Comparison of ENCODE assay signal across 1 cellular context in genomic region chr2:74423226-74424095, GRCh38.
TF ChIP-seq lines count a peak whose summit lies in the region.

No MANE protein-coding gene starts in this region.

TF ChIP-seq in HepG2, 621 proteins besides CTCF, POLR2A, EP300 and RAD21 (continued from another document and continues in another):
- TF ChIP-seq, protein P1, sequence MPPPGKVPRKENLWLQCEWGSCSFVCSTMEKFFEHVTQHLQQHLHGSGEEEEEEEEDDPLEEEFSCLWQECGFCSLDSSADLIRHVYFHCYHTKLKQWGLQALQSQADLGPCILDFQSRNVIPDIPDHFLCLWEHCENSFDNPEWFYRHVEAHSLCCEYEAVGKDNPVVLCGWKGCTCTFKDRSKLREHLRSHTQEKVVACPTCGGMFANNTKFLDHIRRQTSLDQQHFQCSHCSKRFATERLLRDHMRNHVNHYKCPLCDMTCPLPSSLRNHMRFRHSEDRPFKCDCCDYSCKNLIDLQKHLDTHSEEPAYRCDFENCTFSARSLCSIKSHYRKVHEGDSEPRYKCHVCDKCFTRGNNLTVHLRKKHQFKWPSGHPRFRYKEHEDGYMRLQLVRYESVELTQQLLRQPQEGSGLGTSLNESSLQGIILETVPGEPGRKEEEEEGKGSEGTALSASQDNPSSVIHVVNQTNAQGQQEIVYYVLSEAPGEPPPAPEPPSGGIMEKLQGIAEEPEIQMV (CRISPR knock-in tag; IDR thresholded peaks at IDR 0.05; ENCODE audit: low read depth): no peak
- no peak for TF ChIP-seq NFYB (CRISPR knock-in tag; IDR thresholded peaks at IDR 0.05)
- TF ChIP-seq ZSCAN12 (CRISPR knock-in tag; IDR thresholded peaks at IDR 0.05): no peak
- TF ChIP-seq AGO1 (IDR thresholded peaks at IDR 0.05; ENCODE audit: low read depth, low read length, poor library complexity, severe bottlenecking): peak; percentile 95
- no peak for TF ChIP-seq HDAC6 (IDR thresholded peaks at IDR 0.05; ENCODE audit: low read depth, low read length)
- TF ChIP-seq ZNF431 (CRISPR knock-in tag; IDR thresholded peaks at IDR 0.05; ENCODE audit: borderline replicate concordance, low read depth): no peak
- no peak for TF ChIP-seq AHR (CRISPR knock-in tag; IDR thresholded peaks at IDR 0.05)
- TF ChIP-seq, protein P2, sequence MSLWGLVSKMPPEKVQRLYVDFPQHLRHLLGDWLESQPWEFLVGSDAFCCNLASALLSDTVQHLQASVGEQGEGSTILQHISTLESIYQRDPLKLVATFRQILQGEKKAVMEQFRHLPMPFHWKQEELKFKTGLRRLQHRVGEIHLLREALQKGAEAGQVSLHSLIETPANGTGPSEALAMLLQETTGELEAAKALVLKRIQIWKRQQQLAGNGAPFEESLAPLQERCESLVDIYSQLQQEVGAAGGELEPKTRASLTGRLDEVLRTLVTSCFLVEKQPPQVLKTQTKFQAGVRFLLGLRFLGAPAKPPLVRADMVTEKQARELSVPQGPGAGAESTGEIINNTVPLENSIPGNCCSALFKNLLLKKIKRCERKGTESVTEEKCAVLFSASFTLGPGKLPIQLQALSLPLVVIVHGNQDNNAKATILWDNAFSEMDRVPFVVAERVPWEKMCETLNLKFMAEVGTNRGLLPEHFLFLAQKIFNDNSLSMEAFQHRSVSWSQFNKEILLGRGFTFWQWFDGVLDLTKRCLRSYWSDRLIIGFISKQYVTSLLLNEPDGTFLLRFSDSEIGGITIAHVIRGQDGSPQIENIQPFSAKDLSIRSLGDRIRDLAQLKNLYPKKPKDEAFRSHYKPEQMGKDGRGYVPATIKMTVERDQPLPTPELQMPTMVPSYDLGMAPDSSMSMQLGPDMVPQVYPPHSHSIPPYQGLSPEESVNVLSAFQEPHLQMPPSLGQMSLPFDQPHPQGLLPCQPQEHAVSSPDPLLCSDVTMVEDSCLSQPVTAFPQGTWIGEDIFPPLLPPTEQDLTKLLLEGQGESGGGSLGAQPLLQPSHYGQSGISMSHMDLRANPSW (CRISPR knock-in tag; IDR thresholded peaks at IDR 0.05; ENCODE audit: borderline replicate concordance): no peak
- TF ChIP-seq EED (CRISPR knock-in tag; IDR thresholded peaks at IDR 0.05): no peak
- TF ChIP-seq ZNF275 (CRISPR knock-in tag; IDR thresholded peaks at IDR 0.05; ENCODE audit: borderline replicate concordance): no peak
- no peak for TF ChIP-seq REXO4 (CRISPR knock-in tag; IDR thresholded peaks at IDR 0.05; ENCODE audit: borderline replicate concordance)
- no peak for TF ChIP-seq ZFP37 (CRISPR knock-in tag; IDR thresholded peaks at IDR 0.05; ENCODE audit: borderline replicate concordance)
- TF ChIP-seq PLRG1 (conservative IDR thresholded peaks at IDR 0.05): no peak
- TF ChIP-seq TEAD3 (CRISPR knock-in tag; optimal IDR thresholded peaks at IDR 0.05; ENCODE audit: borderline replicate concordance): no peak
- no peak for TF ChIP-seq ZNF552 (CRISPR knock-in tag; IDR thresholded peaks at IDR 0.05; ENCODE audit: borderline replicate concordance)
- peak; percentile 47; the same call in 1 of the 2 replicates for TF ChIP-seq PAF1 (CRISPR knock-in tag; IDR thresholded peaks at IDR 0.05)
- TF ChIP-seq ZNF180 (CRISPR knock-in tag; IDR thresholded peaks at IDR 0.05; ENCODE audit: borderline replicate concordance, low read depth): no peak
- TF ChIP-seq TMF1 (CRISPR knock-in tag; IDR thresholded peaks at IDR 0.05; ENCODE audit: low read depth): peak; percentile 57; the same call in 1 of the 2 replicates
- TF ChIP-seq CCAR2 (optimal IDR thresholded peaks at IDR 0.05; ENCODE audit: low read depth, low read length): peak; percentile 81
- 0 out of 2 replicates have a peak, but pooled peaks have one; percentile 10 for TF ChIP-seq NFYC (CRISPR knock-in tag; IDR thresholded peaks at IDR 0.05)
- no peak for TF ChIP-seq ZNF557 (CRISPR knock-in tag; IDR thresholded peaks at IDR 0.05)
- no peak for TF ChIP-seq ZNF333 (CRISPR knock-in tag; IDR thresholded peaks at IDR 0.05; ENCODE audit: borderline replicate concordance)
- TF ChIP-seq ZNF841 (CRISPR knock-in tag; IDR thresholded peaks at IDR 0.05; ENCODE audit: borderline replicate concordance): no peak
- TF ChIP-seq ZNF781 (CRISPR knock-in tag; IDR thresholded peaks at IDR 0.05; ENCODE audit: borderline replicate concordance, not compliant biosample characterization): no peak
- TF ChIP-seq ZNF614 (CRISPR knock-in tag; IDR thresholded peaks at IDR 0.05; ENCODE audit: borderline replicate concordance): no peak
- TF ChIP-seq RNF2 (conservative IDR thresholded peaks at IDR 0.05; ENCODE audit: low read depth): no peak
- TF ChIP-seq FOXK1 (CRISPR knock-in tag; IDR thresholded peaks at IDR 0.05; ENCODE audit: borderline replicate concordance, low read depth): no peak
- TF ChIP-seq PREB (CRISPR knock-in tag; IDR thresholded peaks at IDR 0.05): no peak
- TF ChIP-seq SYNCRIP (IDR thresholded peaks at IDR 0.05; ENCODE audit: insufficient read depth, low read depth, low read length): no peak
- TF ChIP-seq, protein P3, sequence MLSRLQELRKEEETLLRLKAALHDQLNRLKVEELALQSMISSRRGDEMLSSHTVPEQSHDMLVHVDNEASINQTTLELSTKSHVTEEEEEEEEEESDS (CRISPR knock-in tag; IDR thresholded peaks at IDR 0.05; ENCODE audit: borderline replicate concordance): no peak
- no peak for TF ChIP-seq ZNF570 (CRISPR knock-in tag; IDR thresholded peaks at IDR 0.05; ENCODE audit: borderline replicate concordance)
- 0 out of 2 replicates have a peak, but pooled peaks have one; percentile 25 for TF ChIP-seq ZNF629 (CRISPR knock-in tag; conservative IDR thresholded peaks at IDR 0.05)
- TF ChIP-seq ZNF577 (CRISPR knock-in tag; IDR thresholded peaks at IDR 0.05; ENCODE audit: borderline replicate concordance, low read depth): no peak
- no peak for TF ChIP-seq SNAI1 (CRISPR knock-in tag; IDR thresholded peaks at IDR 0.05; ENCODE audit: borderline replicate concordance)
- TF ChIP-seq ZKSCAN5 (CRISPR knock-in tag; IDR thresholded peaks at IDR 0.05): no peak
- TF ChIP-seq ZNF136 (CRISPR knock-in tag; IDR thresholded peaks at IDR 0.05; ENCODE audit: low read depth): no peak
- TF ChIP-seq ZNF761 (CRISPR knock-in tag; conservative IDR thresholded peaks at IDR 0.05): no peak
- TF ChIP-seq, protein P4, sequence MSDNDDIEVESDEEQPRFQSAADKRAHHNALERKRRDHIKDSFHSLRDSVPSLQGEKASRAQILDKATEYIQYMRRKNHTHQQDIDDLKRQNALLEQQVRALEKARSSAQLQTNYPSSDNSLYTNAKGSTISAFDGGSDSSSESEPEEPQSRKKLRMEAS (IDR thresholded peaks at IDR 0.05): 0 out of 2 replicates have a peak, but pooled peaks have one; percentile 7
- no peak for TF ChIP-seq FOXC1 (CRISPR knock-in tag; IDR thresholded peaks at IDR 0.05; ENCODE audit: borderline replicate concordance)
- TF ChIP-seq ZNF616 (CRISPR knock-in tag; IDR thresholded peaks at IDR 0.05; ENCODE audit: low read depth): no peak
- 0 out of 2 replicates have a peak, but pooled peaks have one; percentile 9 for TF ChIP-seq PHF8 (CRISPR knock-in tag; IDR thresholded peaks at IDR 0.05)
- no peak for TF ChIP-seq EZH2 (conservative IDR thresholded peaks at IDR 0.05; ENCODE audit: low read depth, low read length)
- no peak for TF ChIP-seq MAZ (IDR thresholded peaks at IDR 0.05; ENCODE audit: borderline replicate concordance, low read depth, low read length)
- no peak for TF ChIP-seq MAZ (CRISPR knock-in tag; IDR thresholded peaks at IDR 0.05; ENCODE audit: low read depth)
- TF ChIP-seq CEBPG (CRISPR knock-in tag; IDR thresholded peaks at IDR 0.05): no peak
- no peak for TF ChIP-seq ZFYVE20 (CRISPR knock-in tag; IDR thresholded peaks at IDR 0.05; ENCODE audit: borderline replicate concordance, low read depth)
- TF ChIP-seq NKX3-1 (CRISPR knock-in tag; IDR thresholded peaks at IDR 0.05): no peak
- no peak for TF ChIP-seq SMARCC2 (IDR thresholded peaks at IDR 0.05)
- TF ChIP-seq DBP (CRISPR knock-in tag; IDR thresholded peaks at IDR 0.05; ENCODE audit: not compliant biosample characterization): no peak
- TF ChIP-seq CBX5 (CRISPR knock-in tag; IDR thresholded peaks at IDR 0.05; ENCODE audit: borderline replicate concordance): no peak
- 0 out of 2 replicates have a peak, but pooled peaks have one; percentile 68 for TF ChIP-seq CENPT (CRISPR knock-in tag; IDR thresholded peaks at IDR 0.05; ENCODE audit: low read depth)
- TF ChIP-seq ZKSCAN1 (IDR thresholded peaks at IDR 0.05; ENCODE audit: low read length): no peak
- no peak for TF ChIP-seq MBNL3 (CRISPR knock-in tag; conservative IDR thresholded peaks at IDR 0.05)
- TF ChIP-seq, protein P5, sequence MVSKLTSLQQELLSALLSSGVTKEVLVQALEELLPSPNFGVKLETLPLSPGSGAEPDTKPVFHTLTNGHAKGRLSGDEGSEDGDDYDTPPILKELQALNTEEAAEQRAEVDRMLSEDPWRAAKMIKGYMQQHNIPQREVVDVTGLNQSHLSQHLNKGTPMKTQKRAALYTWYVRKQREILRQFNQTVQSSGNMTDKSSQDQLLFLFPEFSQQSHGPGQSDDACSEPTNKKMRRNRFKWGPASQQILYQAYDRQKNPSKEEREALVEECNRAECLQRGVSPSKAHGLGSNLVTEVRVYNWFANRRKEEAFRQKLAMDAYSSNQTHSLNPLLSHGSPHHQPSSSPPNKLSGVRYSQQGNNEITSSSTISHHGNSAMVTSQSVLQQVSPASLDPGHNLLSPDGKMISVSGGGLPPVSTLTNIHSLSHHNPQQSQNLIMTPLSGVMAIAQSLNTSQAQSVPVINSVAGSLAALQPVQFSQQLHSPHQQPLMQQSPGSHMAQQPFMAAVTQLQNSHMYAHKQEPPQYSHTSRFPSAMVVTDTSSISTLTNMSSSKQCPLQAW (CRISPR knock-in tag; IDR thresholded peaks at IDR 0.05): no peak
- TF ChIP-seq, protein P6, sequence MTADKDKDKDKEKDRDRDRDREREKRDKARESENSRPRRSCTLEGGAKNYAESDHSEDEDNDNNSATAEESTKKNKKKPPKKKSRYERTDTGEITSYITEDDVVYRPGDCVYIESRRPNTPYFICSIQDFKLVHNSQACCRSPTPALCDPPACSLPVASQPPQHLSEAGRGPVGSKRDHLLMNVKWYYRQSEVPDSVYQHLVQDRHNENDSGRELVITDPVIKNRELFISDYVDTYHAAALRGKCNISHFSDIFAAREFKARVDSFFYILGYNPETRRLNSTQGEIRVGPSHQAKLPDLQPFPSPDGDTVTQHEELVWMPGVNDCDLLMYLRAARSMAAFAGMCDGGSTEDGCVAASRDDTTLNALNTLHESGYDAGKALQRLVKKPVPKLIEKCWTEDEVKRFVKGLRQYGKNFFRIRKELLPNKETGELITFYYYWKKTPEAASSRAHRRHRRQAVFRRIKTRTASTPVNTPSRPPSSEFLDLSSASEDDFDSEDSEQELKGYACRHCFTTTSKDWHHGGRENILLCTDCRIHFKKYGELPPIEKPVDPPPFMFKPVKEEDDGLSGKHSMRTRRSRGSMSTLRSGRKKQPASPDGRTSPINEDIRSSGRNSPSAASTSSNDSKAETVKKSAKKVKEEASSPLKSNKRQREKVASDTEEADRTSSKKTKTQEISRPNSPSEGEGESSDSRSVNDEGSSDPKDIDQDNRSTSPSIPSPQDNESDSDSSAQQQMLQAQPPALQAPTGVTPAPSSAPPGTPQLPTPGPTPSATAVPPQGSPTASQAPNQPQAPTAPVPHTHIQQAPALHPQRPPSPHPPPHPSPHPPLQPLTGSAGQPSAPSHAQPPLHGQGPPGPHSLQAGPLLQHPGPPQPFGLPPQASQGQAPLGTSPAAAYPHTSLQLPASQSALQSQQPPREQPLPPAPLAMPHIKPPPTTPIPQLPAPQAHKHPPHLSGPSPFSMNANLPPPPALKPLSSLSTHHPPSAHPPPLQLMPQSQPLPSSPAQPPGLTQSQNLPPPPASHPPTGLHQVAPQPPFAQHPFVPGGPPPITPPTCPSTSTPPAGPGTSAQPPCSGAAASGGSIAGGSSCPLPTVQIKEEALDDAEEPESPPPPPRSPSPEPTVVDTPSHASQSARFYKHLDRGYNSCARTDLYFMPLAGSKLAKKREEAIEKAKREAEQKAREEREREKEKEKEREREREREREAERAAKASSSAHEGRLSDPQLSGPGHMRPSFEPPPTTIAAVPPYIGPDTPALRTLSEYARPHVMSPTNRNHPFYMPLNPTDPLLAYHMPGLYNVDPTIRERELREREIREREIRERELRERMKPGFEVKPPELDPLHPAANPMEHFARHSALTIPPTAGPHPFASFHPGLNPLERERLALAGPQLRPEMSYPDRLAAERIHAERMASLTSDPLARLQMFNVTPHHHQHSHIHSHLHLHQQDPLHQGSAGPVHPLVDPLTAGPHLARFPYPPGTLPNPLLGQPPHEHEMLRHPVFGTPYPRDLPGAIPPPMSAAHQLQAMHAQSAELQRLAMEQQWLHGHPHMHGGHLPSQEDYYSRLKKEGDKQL (CRISPR knock-in tag; IDR thresholded peaks at IDR 0.05; ENCODE audit: low read depth): no peak
- TF ChIP-seq, protein P7, sequence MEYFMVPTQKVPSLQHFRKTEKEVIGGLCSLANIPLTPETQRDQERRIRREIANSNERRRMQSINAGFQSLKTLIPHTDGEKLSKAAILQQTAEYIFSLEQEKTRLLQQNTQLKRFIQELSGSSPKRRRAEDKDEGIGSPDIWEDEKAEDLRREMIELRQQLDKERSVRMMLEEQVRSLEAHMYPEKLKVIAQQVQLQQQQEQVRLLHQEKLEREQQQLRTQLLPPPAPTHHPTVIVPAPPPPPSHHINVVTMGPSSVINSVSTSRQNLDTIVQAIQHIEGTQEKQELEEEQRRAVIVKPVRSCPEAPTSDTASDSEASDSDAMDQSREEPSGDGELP (IDR thresholded peaks at IDR 0.05; ENCODE audit: borderline replicate concordance, low read depth): no peak
- no peak for TF ChIP-seq GZF1 (CRISPR knock-in tag; IDR thresholded peaks at IDR 0.05)
- no peak for TF ChIP-seq ZNF558 (CRISPR knock-in tag; IDR thresholded peaks at IDR 0.05; ENCODE audit: borderline replicate concordance)
- no peak for TF ChIP-seq ZNF562 (CRISPR knock-in tag; IDR thresholded peaks at IDR 0.05; ENCODE audit: borderline replicate concordance)
- no peak for TF ChIP-seq ZNF567 (CRISPR knock-in tag; IDR thresholded peaks at IDR 0.05; ENCODE audit: borderline replicate concordance)
